Comparison of ENCODE assay signal across 16 cellular contexts in the genomic region with DNA sequence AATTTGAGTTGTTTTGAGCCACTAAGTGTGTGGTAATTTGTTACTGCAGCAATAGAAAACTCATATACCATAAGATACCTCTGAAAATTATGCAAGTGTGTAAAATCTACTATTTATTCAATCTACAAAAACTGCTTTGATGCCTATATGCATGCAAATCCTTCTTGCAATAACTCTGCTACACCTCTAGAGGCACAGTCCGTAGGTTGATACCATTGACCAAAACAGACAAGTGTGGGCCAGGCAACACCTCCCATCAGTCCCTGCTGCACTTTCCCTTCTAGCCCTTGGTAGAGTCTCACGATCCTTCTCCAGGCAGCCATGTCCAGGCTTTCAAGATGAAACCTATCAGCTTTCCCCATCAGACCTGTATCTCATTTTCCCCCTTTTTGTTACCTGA. TPM values are rescaled to one million over a fixed set of nuclear protein-coding genes. Genes with fewer than 3 reads are reported as not detected.
DNase-seq lines count a peak whose midpoint lies in the region; ATAC-seq and TF ChIP-seq lines count a peak whose summit lies in the region.
"Had no signal": no experiment of that assay in that cellular context is flagged by ENCODE, and none has a peak within 500 bp of the region (broad histone marks: within the 10 kb centered on the region; RNA-seq: fewer than 3 reads in every experiment).

No MANE protein-coding gene starts in this region.

- H3K56ac ChIP-seq in H9 (ENCODE audit: insufficient read length, low read depth, low read length): no peak overlapping the region

- H4K8ac ChIP-seq in H9 (replicated peaks; ENCODE audit: insufficient read length, low read depth, low read length): no peak overlapping the region

- no peaks in the 10 kb centered on the region for H3K4me1 Mint-ChIP-seq in H9
- H3K4me1 Mint-ChIP-seq: activated T-helper 17 cell treated with anti-CD3 and anti-CD28 coated beads, Interleukin-2, amount 50 U/mL, for 72 hours; CD8-positive, alpha-beta memory T cell had no signal

- H3K23me2 ChIP-seq in H9 (ENCODE audit: insufficient read length, low read depth, low read length, poor library complexity, severe bottlenecking): no peaks in the 10 kb centered on the region

- no peaks in the 10 kb centered on the region; a peak in 1 of 7 replicates for H3K36me3 Mint-ChIP-seq in H9 (ENCODE audit: insufficient read depth in 1 of 3, low read depth in 3 of 3)
- H3K36me3 Mint-ChIP-seq: brain had no signal

- intact Hi-C loops in heart right ventricle (cut with DNase I): no loop called here

- H2BK12ac ChIP-seq in H9 (ENCODE audit: insufficient read length, low read depth, low read length): no peak overlapping the region

- no peaks in the 10 kb centered on the region for H3K79me1 ChIP-seq in H9 (ENCODE audit: insufficient read depth, low read depth, low read length, poor library complexity, severe bottlenecking)

- H2AK5ac ChIP-seq in H9 (ENCODE audit: insufficient read length, low read length): no peak overlapping the region

- H3K9me3 Mint-ChIP-seq in H9: peaks cover 0 to 45% of the 10 kb centered on the region in 2 experiments; a peak in 2 of 5 replicates
- H3K9me3 Mint-ChIP-seq: activated T-helper 17 cell treated with anti-CD3 and anti-CD28 coated beads, Interleukin-2, amount 50 U/mL, for 72 hours; CD8-positive, alpha-beta memory T cell had no signal

- H3K79me2 ChIP-seq in H9 (ENCODE audit: insufficient read depth, low read length): no peaks in the 10 kb centered on the region

- no peak overlapping the region for H4K5ac ChIP-seq in H9 (ENCODE audit: insufficient read length, low read depth, low read length)

- H3K36me3 ChIP-seq in GM06990 (ENCODE audit: control insufficient read depth, insufficient read depth, low read length): no peaks in the 10 kb centered on the region
- H3K36me3 ChIP-seq in kidney epithelial cell (ENCODE audit: control insufficient read depth, insufficient read depth, low read length): no peaks in the 10 kb centered on the region
- H3K36me3 ChIP-seq in heart right ventricle: no peaks in the 10 kb centered on the region

- H3K4me2 ChIP-seq in H9 (ENCODE audit: insufficient read depth, insufficient read length, low read length): no peak overlapping the region

- H3K27ac ChIP-seq in H9 (ENCODE audit: insufficient read length, low read depth, low read length): no peak overlapping the region
- no peak overlapping the region for H3K27ac ChIP-seq in heart right ventricle
- H3K27ac ChIP-seq: psoas muscle had no signal

- H3K27me3 Mint-ChIP-seq in H9 (ENCODE audit: low read depth): peaks cover 4% of the 10 kb centered on the region; the same call in 1 of the 2 replicates

- no peak overlapping the region for H3K14ac ChIP-seq in H9 (ENCODE audit: insufficient read depth, low read length)

- no peak for DNase-seq in GM06990 (ENCODE audit: extremely low read depth, insufficient read length)
- no peak for DNase-seq in H9
- DNase-seq in RPMI8226: peak; percentile 4
- DNase-seq in kidney epithelial cell (ENCODE audit: low read depth): no peak
- DNase-seq in heart right ventricle: no peak
- no peak for DNase-seq in SHP77 (lab: John Stamatoyannopoulos, UW)
- DNase-seq: CD8-positive, alpha-beta memory T cell; NCI-H1048; NCI-H526; psoas muscle; stimulated activated CD4-positive, alpha-beta T cell treated with anti-CD3 and anti-CD28 coated beads, Interleukin-4, amount 100 ng/mL, for 1 hour; stimulated activated naive CD8-positive, alpha-beta T cell treated with anti-CD3 and anti-CD28 coated beads, Interleukin-15, Interleukin-2, amounts not matched to agents 100 U/mL and 50 U/mL, for 24 hours had no signal

- no peak overlapping the region for H2BK5ac ChIP-seq in H9 (ENCODE audit: insufficient read length, low read length)

- no peak overlapping the region for H3K4ac ChIP-seq in H9 (ENCODE audit: low read depth, low read length)

- H3K4me3 ChIP-seq in GM06990 (replicated peaks; ENCODE audit: low read depth, low read length): no peak overlapping the region
- H3K4me3 ChIP-seq in kidney epithelial cell (ENCODE audit: low read depth, low read length): no peak overlapping the region
- no peak overlapping the region for H3K4me3 ChIP-seq in heart right ventricle
- H3K4me3 ChIP-seq: psoas muscle had no signal

- ATAC-seq in HG02840 (IDR thresholded peaks at IDR 0.05; ENCODE audit: low FRiP score, unreplicated experiment) (no peak), heart right ventricle (no peak), GM21447 (IDR thresholded peaks at IDR 0.05; ENCODE audit: unreplicated experiment) (no peak)
- ATAC-seq: activated T-helper 17 cell treated with anti-CD3 and anti-CD28 coated beads, Interleukin-2, amount 50 U/mL, for 72 hours; psoas muscle; stimulated activated naive CD8-positive, alpha-beta T cell treated with anti-CD3 and anti-CD28 coated beads, Interleukin-15, Interleukin-2, amounts not matched to agents 100 U/mL and 50 U/mL, for 24 hours had no signal

- H3K27me3 ChIP-seq in GM06990 (replicated peaks; ENCODE audit: control insufficient read depth, insufficient read depth, low read length): no peaks in the 10 kb centered on the region
- no peaks in the 10 kb centered on the region for H3K27me3 ChIP-seq in H9 (ENCODE audit: insufficient read depth, low read length)
- no peaks in the 10 kb centered on the region for H3K27me3 ChIP-seq in kidney epithelial cell (ENCODE audit: control insufficient read depth, insufficient read depth, low read length)
- H3K27me3 ChIP-seq in heart right ventricle: peaks cover 0 to 56% (median 0%) of the 10 kb centered on the region in 7 donors

- TF ChIP-seq CTCF in GM06990 (IDR thresholded peaks at IDR 0.05; ENCODE audit: insufficient read depth, low read length, poor library complexity, severe bottlenecking) (peak; percentile 10), H9 (conservative IDR thresholded peaks at IDR 0.05) (peak; percentile 41; the same call in 2 of the 3 replicates), kidney epithelial cell (IDR thresholded peaks at IDR 0.05; ENCODE audit: insufficient read depth, low read length, poor library complexity, severe bottlenecking) (peak; percentile 14), heart right ventricle (IDR thresholded peaks at IDR 0.05) (no peak)

- no peak overlapping the region for H3K18ac ChIP-seq in H9 (ENCODE audit: insufficient read length, low read depth, low read length)

- H2BK20ac ChIP-seq in H9 (ENCODE audit: low read depth, low read length, poor library complexity, severe bottlenecking): no peak overlapping the region

- no peak overlapping the region for H3T11ph ChIP-seq in H9 (ENCODE audit: low read length)

- H3K9me3 ChIP-seq in H9 (ENCODE audit: control insufficient read depth, low read depth, low read length): no peaks in the 10 kb centered on the region
- H3K9me3 ChIP-seq in heart right ventricle: no peaks in the 10 kb centered on the region
- H3K9me3 ChIP-seq: psoas muscle had no signal

- H3K23ac ChIP-seq in H9 (ENCODE audit: insufficient read length, low read depth, low read length): no peak overlapping the region

- H2BK15ac ChIP-seq in H9 (ENCODE audit: low read depth, low read length): no peak overlapping the region

- H2BK120ac ChIP-seq in H9 (ENCODE audit: low read depth, low read length, poor library complexity, severe bottlenecking): no peak overlapping the region

- no peaks in the 10 kb centered on the region for H4K20me1 ChIP-seq in H9 (ENCODE audit: control insufficient read depth, insufficient read depth, insufficient read length)

- WGBS in H9 (ENCODE audit: extremely low coverage, insufficient read length, low lambda C conversion rate): no CpG with 5 or more reads among the region's 2 CpGs
- 71% methylated on average over 2 of the region's 2 CpGs for WGBS in heart right ventricle, 2 donors

- H3K27ac Mint-ChIP-seq in H9: no peak overlapping the region
- H3K27ac Mint-ChIP-seq: activated T-helper 17 cell treated with anti-CD3 and anti-CD28 coated beads, Interleukin-2, amount 50 U/mL, for 72 hours; CD8-positive, alpha-beta memory T cell had no signal

- H3K4me3 Mint-ChIP-seq in H9: no peak overlapping the region
- H3K4me3 Mint-ChIP-seq: activated T-helper 17 cell treated with anti-CD3 and anti-CD28 coated beads, Interleukin-2, amount 50 U/mL, for 72 hours; brain; CD8-positive, alpha-beta memory T cell had no signal

- H2AFZ ChIP-seq in H9 (ENCODE audit: low read length): no peak overlapping the region

- no peaks in the 10 kb centered on the region for H3K4me1 ChIP-seq in H9 (ENCODE audit: insufficient read depth, low read length)
- no peaks in the 10 kb centered on the region for H3K4me1 ChIP-seq in heart right ventricle
- H3K4me1 ChIP-seq: psoas muscle had no signal

- no peak overlapping the region for H3K9ac ChIP-seq in H9 (ENCODE audit: extremely low read depth, insufficient read length, low read length)

- H4K91ac ChIP-seq in H9 (ENCODE audit: insufficient read length, low read depth, low read length): no peak overlapping the region

RNA-seq across cellular contexts. Expression of a gene that starts 48.8 kb away (rescaled TPM):
- total RNA-seq in H9 (2021): not detected in 2 replicates
- not detected in 2 replicates for total RNA-seq in kidney epithelial cell
- total RNA-seq in heart right ventricle: not detected
- polyA plus RNA-seq in heart right ventricle: not detected
- total RNA-seq: activated T-helper 17 cell treated with anti-CD3 and anti-CD28 coated beads, Interleukin-2, amount 50 U/mL, for 72 hours; CD8-positive, alpha-beta memory T cell; psoas muscle had no signal
- polyA plus RNA-seq: CD8-positive, alpha-beta memory T cell; psoas muscle had no signal

Comparison
In these comparisons a context has a peak if more than half of its experiments do, and no peak if none do; other contexts are left out.
1. CTCF ChIP-seq: peak in GM06990 (single experiment), H9 (single experiment) and kidney epithelial cell (single experiment); none in heart right ventricle (0 of 9).